ENCODE assay signal across 8 cellular contexts in the genomic region with DNA sequence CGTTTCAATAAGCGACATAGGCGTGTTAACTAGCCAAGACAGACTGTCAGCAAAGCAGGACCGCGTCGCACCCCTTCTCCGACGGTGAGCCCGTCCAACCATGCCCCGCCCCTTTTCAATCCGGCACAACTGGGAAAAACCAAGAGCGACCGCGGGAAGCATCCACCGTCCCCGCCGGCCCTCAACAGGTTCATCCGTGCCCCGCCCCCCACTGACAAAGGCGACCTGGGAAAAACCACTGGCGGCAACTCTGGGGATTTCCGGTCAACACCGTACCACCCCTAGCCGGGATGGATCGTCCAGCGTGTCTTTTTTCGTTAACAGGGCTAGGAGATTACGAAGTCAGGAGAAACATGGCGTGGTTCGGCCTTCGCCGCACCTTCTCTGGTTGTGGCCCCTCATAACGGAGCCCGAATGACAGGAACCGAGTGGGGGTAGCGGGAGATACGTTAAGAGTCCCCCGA. TPM values are rescaled to one million over a fixed set of nuclear protein-coding genes. Genes with fewer than 3 reads are reported as not detected.
DNase-seq lines count a peak whose midpoint lies in the region; ATAC-seq, FAIRE-seq and TF ChIP-seq lines count a peak whose summit lies in the region.

No MANE protein-coding gene starts in this region.

- H3K27ac ChIP-seq in ACC112 (ENCODE audit: low read depth, low read length) (peak overlapping the region; percentile 93), endothelial cell of umbilical vein (ENCODE audit: insufficient read depth, low read depth, low read length) (peak overlapping the region; percentile 69), mesenchymal stem cell (ENCODE audit: low read length, poor library complexity, severe bottlenecking) (peak overlapping the region; percentile 99), stomach smooth muscle (ENCODE audit: low read length) (peak overlapping the region; percentile 94)

- H3K9me3 ChIP-seq in endothelial cell of umbilical vein (replicated peaks; ENCODE audit: control insufficient read depth, insufficient read depth, low read length) = no peaks in the 10 kb centered on the region
- no peaks in the 10 kb centered on the region for H3K9me3 ChIP-seq in mesenchymal stem cell (ENCODE audit: control insufficient read depth, low read length)
- H3K9me3 ChIP-seq in stomach smooth muscle (ENCODE audit: control insufficient read depth in 2 of 2, low read length in 2 of 2) = no peaks in the 10 kb centered on the region

- peak overlapping the region; percentile 37 for H2BK5ac ChIP-seq in mesenchymal stem cell (ENCODE audit: low read depth, low read length, poor library complexity, severe bottlenecking)

- no peak for TF ChIP-seq CTCF in endothelial cell of umbilical vein (IDR thresholded peaks at IDR 0.05; ENCODE audit: extremely low read depth in 1 of 2, insufficient read depth in 1 of 2, low read depth in 1 of 2, low read length in 2 of 2)

- H3K79me2 ChIP-seq in ACC112 (ENCODE audit: control insufficient read depth, insufficient read depth, low read length, unreplicated experiment) (peaks cover 33% of the 10 kb centered on the region), endothelial cell of umbilical vein (ENCODE audit: control insufficient read depth, insufficient read depth, low read length) (peaks cover 19% of the 10 kb centered on the region)

- H3K18ac ChIP-seq in mesenchymal stem cell (ENCODE audit: low read depth in 1 of 2, low read length in 2 of 2) = peak overlapping the region; percentile 67 to 96

- H4K8ac ChIP-seq in mesenchymal stem cell (ENCODE audit: low read length) = peak overlapping the region; percentile 67

- no peak overlapping the region for H2BK12ac ChIP-seq in mesenchymal stem cell (ENCODE audit: low read length in 2 of 2)

- H2AK5ac ChIP-seq in mesenchymal stem cell (ENCODE audit: low read length, severe bottlenecking) = peak overlapping the region; percentile 73

- H3K14ac ChIP-seq in mesenchymal stem cell (ENCODE audit: low read length in 2 of 2) = no peak overlapping the region

- dilution Hi-C loops in endothelial cell of umbilical vein (cut with MboI; ENCODE audit: extremely low pct_ligation_motif_present, low sequenced_read_pairs) = no loop called here

- peak overlapping the region; percentile 89 for H3K4me3 ChIP-seq in ACC112 (ENCODE audit: low read depth, low read length)
- H3K4me3 ChIP-seq in endothelial cell of umbilical vein (replicated peaks in 1 of 3; ENCODE audit: insufficient read depth in 1 of 3, low read depth in 1 of 3, low read length in 3 of 3) = peak overlapping the region; percentile 14 to 65 (median 51)
- H3K4me3 ChIP-seq in mesenchymal stem cell (ENCODE audit: insufficient read depth in 1 of 2, low read depth in 1 of 2, low read length in 2 of 2) = peak overlapping the region; percentile 80 to 86
- peak overlapping the region; percentile 84 to 93 for H3K4me3 ChIP-seq in stomach smooth muscle (ENCODE audit: low read length in 2 of 2)

- POLR2A ChIA-PET in endothelial cell of umbilical vein (lab: Charles Lee) = interaction anchor here (0.6 kb wide), 2 partner anchors 160 to 319 kb away, joined by 3 read pairs; no protein-coding TSS in a partner anchor

- peak overlapping the region in 1 of 2 experiments; percentile 87 for H3K4ac ChIP-seq in mesenchymal stem cell (ENCODE audit: low read depth in 1 of 2, low read length in 2 of 2)

- H2AFZ ChIP-seq in ACC112 (ENCODE audit: low read length, unreplicated experiment) (peak overlapping the region; percentile 36), endothelial cell of umbilical vein (ENCODE audit: low read depth, low read length) (no peak overlapping the region), mesenchymal stem cell (ENCODE audit: low read depth, low read length) (no peak overlapping the region)

- TF ChIP-seq POLR2A in endothelial cell of umbilical vein (IDR thresholded peaks at IDR 0.05; ENCODE audit: low read depth, low read length) = no peak

- H4K91ac ChIP-seq in mesenchymal stem cell (ENCODE audit: low read length) = peak overlapping the region; percentile 41

- CTCF ChIA-PET in endothelial cell of umbilical vein (lab: Charles Lee) = interaction anchor here (0.7 to 1.6 kb wide), 3 partner anchors 14 to 249 kb away, joined by 3 to 6 read pairs (median 4); partner anchors contain the start of gene SLC35A2

- no peak overlapping the region for H3K23ac ChIP-seq in mesenchymal stem cell (ENCODE audit: low read length in 2 of 2)

- DNase-seq in HK-2 (ENCODE audit: unreplicated experiment) = peak; percentile 84
- DNase-seq in NCI-H748 treated with DMSO at 0.1 percent for 48 hours (lab: John Stamatoyannopoulos, UW) = peak; percentile 36
- DNase-seq in activated CD8-positive, alpha-beta memory T cell treated with anti-CD3 and anti-CD28 coated beads for 24 hours = peak; percentile 79
- peak; percentile 76 for DNase-seq in endothelial cell of umbilical vein (ENCODE audit: low read depth, low spot score)
- peak; percentile 88 for DNase-seq in mesenchymal stem cell

- TSS peak; percentile 37 for BruUV-seq in endothelial cell of umbilical vein (replicated peaks; lab: Mats Ljungman, UMichigan)

- peaks cover 16% of the 10 kb centered on the region for H3K79me1 ChIP-seq in mesenchymal stem cell (replicated peaks; ENCODE audit: low read length, poor library complexity, severe bottlenecking)

- no peaks in the 10 kb centered on the region for H4K20me1 ChIP-seq in endothelial cell of umbilical vein (replicated peaks; ENCODE audit: control insufficient read depth, extremely low read depth, insufficient read depth, low read length)

- H3K36me3 ChIP-seq in ACC112 (ENCODE audit: insufficient read depth, low read length) (no peaks in the 10 kb centered on the region), endothelial cell of umbilical vein (ENCODE audit: control insufficient read depth in 2 of 2, extremely low read depth in 1 of 2, insufficient read depth in 2 of 2, low read length in 2 of 2) (peaks cover 0 to 3% of the 10 kb centered on the region in 2 experiments), mesenchymal stem cell (ENCODE audit: control insufficient read depth in 1 of 2, insufficient read depth in 2 of 2, low read depth in 1 of 2, low read length in 2 of 2) (peaks cover 29 to 36% of the 10 kb centered on the region in 2 experiments), stomach smooth muscle (ENCODE audit: control insufficient read depth in 2 of 2, insufficient read depth in 2 of 2, low read length in 2 of 2) (peaks cover 8 to 14% of the 10 kb centered on the region in 2 donors)

- H2BK120ac ChIP-seq in mesenchymal stem cell (ENCODE audit: low read depth, low read length) = peak overlapping the region; percentile 42

- intact Hi-C loops in endothelial cell of umbilical vein (cut with micrococcal nuclease) = loop anchor here (1.0 to 10.0 kb wide), 4 partner anchors 14 to 368 kb away; partner anchors contain the start of genes FOXP3, PPP1R3F, SLC35A2 and SUV39H1

- FAIRE-seq in endothelial cell of umbilical vein (lab: Jason Lieb, UNC) = no peak

- WGBS in mesenchymal stem cell = under 1% methylated on average over 28 of the region's 38 CpGs

- peak; percentile 24 for ATAC-seq in GM18907 (IDR thresholded peaks at IDR 0.05; ENCODE audit: unreplicated experiment)

- H3K9ac ChIP-seq in endothelial cell of umbilical vein (replicated peaks; ENCODE audit: extremely low read depth, insufficient read depth, low read length) (peak overlapping the region; percentile 89), mesenchymal stem cell (ENCODE audit: low read length) (peak overlapping the region; percentile 97), stomach smooth muscle (ENCODE audit: low read length in 2 of 2) (peak overlapping the region; percentile 96 to 98)

- H3K4me2 ChIP-seq in endothelial cell of umbilical vein (ENCODE audit: insufficient read depth, low read length) (peak overlapping the region; percentile 80), mesenchymal stem cell (ENCODE audit: low read length, poor library complexity, severe bottlenecking) (peak overlapping the region; percentile 61)

- no peaks in the 10 kb centered on the region for H3K27me3 ChIP-seq in ACC112 (ENCODE audit: insufficient read depth, low read length)
- no peaks in the 10 kb centered on the region for H3K27me3 ChIP-seq in endothelial cell of umbilical vein (ENCODE audit: control insufficient read depth in 2 of 2, insufficient read depth in 2 of 2, low read length in 2 of 2)
- no peaks in the 10 kb centered on the region for H3K27me3 ChIP-seq in mesenchymal stem cell (ENCODE audit: control insufficient read depth in 1 of 2, insufficient read depth in 1 of 2, low read length in 2 of 2)
- H3K27me3 ChIP-seq in stomach smooth muscle (ENCODE audit: control insufficient read depth in 1 of 2, insufficient read depth in 2 of 2, low read length in 2 of 2) = peaks cover 0 to 2% of the 10 kb centered on the region in 2 donors

- H3K9me1 ChIP-seq in endothelial cell of umbilical vein (replicated peaks; ENCODE audit: control insufficient read depth, extremely low read depth, insufficient read depth, low read length) = no peaks in the 10 kb centered on the region

- H3K4me1 ChIP-seq in ACC112 (ENCODE audit: control insufficient read depth, insufficient read depth, low read length, unreplicated experiment) (peaks cover 3% of the 10 kb centered on the region), endothelial cell of umbilical vein (ENCODE audit: control insufficient read depth, extremely low read depth, insufficient read depth, low read length) (peaks cover 6% of the 10 kb centered on the region), mesenchymal stem cell (ENCODE audit: control insufficient read depth, insufficient read depth, low read depth, low read length) (peaks cover 11% of the 10 kb centered on the region), stomach smooth muscle (ENCODE audit: control insufficient read depth, insufficient read depth, low read length) (peaks cover 12% of the 10 kb centered on the region)

- H2BK15ac ChIP-seq in mesenchymal stem cell (ENCODE audit: low read depth, poor library complexity, severe bottlenecking) = peak overlapping the region; percentile 33

RNA-seq across cellular contexts. Expression of gene TIMM17B, which starts 0.4 kb away (rescaled TPM):
- 30.0 and 36.0 TPM in 2 replicates for total RNA-seq in endothelial cell of umbilical vein
- 73.1 and 107 TPM in 2 replicates for polyA plus RNA-seq in endothelial cell of umbilical vein
- 47.5 and 61.6 TPM in 2 replicates for polyA plus RNA-seq in endothelial cell of umbilical vein (2011; cell fraction: cytosol; rRNA removed)
- polyA plus RNA-seq in endothelial cell of umbilical vein (2011; cell fraction: nucleus; rRNA removed) = 33.9 and 35.2 TPM in 2 replicates
- polyA plus RNA-seq in endothelial cell of umbilical vein (2012) = 34.6 and 39.4 TPM in 2 replicates
- 20.5 and 24.7 TPM in 2 replicates for polyA minus RNA-seq in endothelial cell of umbilical vein
- polyA minus RNA-seq in endothelial cell of umbilical vein (2011; cell fraction: cytosol; rRNA and poly(A)+ RNA removed) = 71.9 TPM
- 10.1 and 10.6 TPM in 2 replicates for polyA minus RNA-seq in endothelial cell of umbilical vein (2011; cell fraction: nucleus; rRNA and poly(A)+ RNA removed)
- polyA plus RNA-seq in mesenchymal stem cell (2013, experiment 1 of 2) = 43.8 TPM
- polyA plus RNA-seq in mesenchymal stem cell (2013, experiment 2 of 2) = 44.4 TPM

RNA-seq across cellular contexts. Expression of gene PQBP1, which starts 0.5 kb away (rescaled TPM):
- 72.8 and 86.3 TPM in 2 replicates for total RNA-seq in endothelial cell of umbilical vein
- 83.5 and 86.8 TPM in 2 replicates for polyA plus RNA-seq in endothelial cell of umbilical vein
- polyA plus RNA-seq in endothelial cell of umbilical vein (2011; cell fraction: cytosol; rRNA removed) = 71.6 and 84.2 TPM in 2 replicates
- 114 and 146 TPM in 2 replicates for polyA plus RNA-seq in endothelial cell of umbilical vein (2011; cell fraction: nucleus; rRNA removed)
- polyA plus RNA-seq in endothelial cell of umbilical vein (2012) = 80.7 and 105 TPM in 2 replicates
- polyA minus RNA-seq in endothelial cell of umbilical vein = 61.8 and 66.3 TPM in 2 replicates
- polyA minus RNA-seq in endothelial cell of umbilical vein (2011; cell fraction: cytosol; rRNA and poly(A)+ RNA removed) = 79.9 TPM
- polyA minus RNA-seq in endothelial cell of umbilical vein (2011; cell fraction: nucleus; rRNA and poly(A)+ RNA removed) = 17.0 and 23.5 TPM in 2 replicates
- 69.7 TPM for polyA plus RNA-seq in mesenchymal stem cell (2013, experiment 1 of 2)
- polyA plus RNA-seq in mesenchymal stem cell (2013, experiment 2 of 2) = 66.1 TPM

RNA-seq across cellular contexts. Expression of gene SLC35A2, which starts 14.3 kb away (rescaled TPM):
- 28.9 and 31.4 TPM in 2 replicates for total RNA-seq in endothelial cell of umbilical vein
- polyA plus RNA-seq in endothelial cell of umbilical vein = 64.5 and 76.5 TPM in 2 replicates
- 35.7 and 36.0 TPM in 2 replicates for polyA plus RNA-seq in endothelial cell of umbilical vein (2011; cell fraction: cytosol; rRNA removed)
- polyA plus RNA-seq in endothelial cell of umbilical vein (2011; cell fraction: nucleus; rRNA removed) = 25.5 TPM in 2 replicates
- 27.8 and 36.6 TPM in 2 replicates for polyA plus RNA-seq in endothelial cell of umbilical vein (2012)
- polyA minus RNA-seq in endothelial cell of umbilical vein = 48.9 and 52.1 TPM in 2 replicates
- 39.9 TPM for polyA minus RNA-seq in endothelial cell of umbilical vein (2011; cell fraction: cytosol; rRNA and poly(A)+ RNA removed)
- 7.9 and 9.2 TPM in 2 replicates for polyA minus RNA-seq in endothelial cell of umbilical vein (2011; cell fraction: nucleus; rRNA and poly(A)+ RNA removed)
- polyA plus RNA-seq in mesenchymal stem cell (2013, experiment 1 of 2) = 38.4 TPM
- polyA plus RNA-seq in mesenchymal stem cell (2013, experiment 2 of 2) = 38.1 TPM

RNA-seq across cellular contexts. Expression of gene PIM2, which starts 21.6 kb away (rescaled TPM):
- total RNA-seq in endothelial cell of umbilical vein = 5.5 and 7.4 TPM in 2 replicates
- 7.4 and 7.5 TPM in 2 replicates for polyA plus RNA-seq in endothelial cell of umbilical vein
- 4.5 TPM in 2 replicates for polyA plus RNA-seq in endothelial cell of umbilical vein (2011; cell fraction: cytosol; rRNA removed)
- polyA plus RNA-seq in endothelial cell of umbilical vein (2011; cell fraction: nucleus; rRNA removed) = 8.7 and 9.7 TPM in 2 replicates
- polyA plus RNA-seq in endothelial cell of umbilical vein (2012) = 4.6 and 5.1 TPM in 2 replicates
- 9.7 and 11.9 TPM in 2 replicates for polyA minus RNA-seq in endothelial cell of umbilical vein
- polyA minus RNA-seq in endothelial cell of umbilical vein (2011; cell fraction: cytosol; rRNA and poly(A)+ RNA removed) = 9.1 TPM
- 5.0 and 5.1 TPM in 2 replicates for polyA minus RNA-seq in endothelial cell of umbilical vein (2011; cell fraction: nucleus; rRNA and poly(A)+ RNA removed)
- 11.0 TPM for polyA plus RNA-seq in mesenchymal stem cell (2013, experiment 1 of 2)
- 10.8 TPM for polyA plus RNA-seq in mesenchymal stem cell (2013, experiment 2 of 2)

Comparison
In these comparisons a context has a peak if more than half of its experiments do, and no peak if none do; other contexts are left out.
1. Peak in every context shown above with its lines: DNase-seq, ATAC-seq, H3K4me3 ChIP-seq and H3K27ac ChIP-seq.
2. DNase-seq: peak in every context shown above with its lines; median percentile 88 in mesenchymal stem cell; 84 in HK-2; 79 in activated CD8-positive, alpha-beta memory T cell treated with anti-CD3 and anti-CD28 coated beads for 24 hours; 76 in endothelial cell of umbilical vein; 36 in NCI-H748 treated with DMSO at 0.1 percent for 48 hours.